In the genomic region with DNA sequence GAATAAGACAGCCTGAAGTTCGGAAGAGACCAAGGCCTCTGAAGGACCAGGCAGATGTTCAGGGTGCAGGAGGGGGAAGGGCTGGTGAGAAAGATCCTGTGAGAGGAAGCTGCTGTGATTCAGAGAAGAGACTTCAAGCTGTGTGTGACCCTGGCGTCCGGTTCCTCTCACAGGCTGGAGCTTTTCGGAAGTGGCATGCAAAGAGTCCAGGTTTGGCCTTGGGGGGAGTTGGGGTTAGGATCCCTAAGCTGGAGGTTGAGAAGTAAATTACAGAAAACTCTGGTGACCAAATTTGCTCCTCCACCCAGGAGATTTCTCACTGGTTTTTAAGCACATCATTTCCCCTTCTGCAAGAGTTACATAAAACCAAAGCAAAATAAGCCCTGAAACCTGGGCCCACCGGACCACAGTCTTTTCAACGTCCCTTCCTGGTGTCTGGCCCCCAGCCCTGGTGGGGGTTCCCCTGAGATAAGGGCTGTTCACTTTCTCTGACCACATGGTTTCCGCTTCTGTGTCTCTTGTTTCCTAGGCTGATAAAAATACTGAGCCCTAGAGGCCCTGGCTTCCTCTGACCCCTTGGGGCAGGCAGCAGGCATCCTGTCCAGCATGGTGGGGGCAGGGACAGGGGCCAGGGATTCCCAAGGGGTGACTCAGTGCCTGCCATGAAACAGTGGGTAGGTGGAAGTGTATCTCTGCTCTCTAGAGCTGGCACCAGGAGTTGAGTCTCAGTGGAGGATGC, we compare ENCODE assay signal across 8 cellular contexts. TPM values are rescaled to one million over a fixed set of nuclear protein-coding genes. Genes with fewer than 3 reads are reported as not detected.
DNase-seq lines count a peak whose midpoint lies in the region; ATAC-seq and TF ChIP-seq lines count a peak whose summit lies in the region.

No MANE protein-coding gene starts in this region.

- peak overlapping the region; percentile 36; the same call in 1 of the 2 replicates for H3K4me3 ChIP-seq in GM12864 (ENCODE audit: low read depth, low read length)

- peak; percentile 90 for DNase-seq in GM12864 (ENCODE audit: low read depth)
- DNase-seq in Kasumi-1 (lab: John Stamatoyannopoulos, UW) = peak; percentile 98
- DNase-seq in activated T-cell treated with anti-CD3 and anti-CD28 coated beads, Interleukin-2, amount 50 U/mL, for 1 hour = peak; percentile 34
- peak; percentile 95 for DNase-seq in glomerular endothelial cell (ENCODE audit: extremely low read depth, low read depth, low spot score)
- peak; percentile 61 for DNase-seq in putamen (ENCODE audit: low spot score)
- no peak for DNase-seq in NCI-H2029 treated with DMSO at 0.1 percent for 48 hours (lab: John Stamatoyannopoulos, UW)
- DNase-seq in middle frontal gyrus (ENCODE audit: extremely low spot score, low spot score) = no peak

- peak; percentile 67 for ATAC-seq in GM21786 (IDR thresholded peaks at IDR 0.05; ENCODE audit: unreplicated experiment)

- TF ChIP-seq CTCF in GM12864 (IDR thresholded peaks at IDR 0.05; ENCODE audit: low read depth, low read length, missing control alignments) = no peak

RNA-seq across cellular contexts. Expression of gene LTA, which starts 12.0 kb away (rescaled TPM):
- total RNA-seq in glomerular endothelial cell = 0.53 TPM in 1 of 2 replicates, not detected in the other

RNA-seq across cellular contexts. Expression of gene NFKBIL1, which starts 12.7 kb away (rescaled TPM):
- 20.6 and 27.7 TPM in 2 replicates for total RNA-seq in glomerular endothelial cell

RNA-seq across cellular contexts. Expression of gene ATP6V1G2, which starts 13.7 kb away (rescaled TPM):
- 0.18 and 1.2 TPM in 2 replicates for total RNA-seq in glomerular endothelial cell

RNA-seq across cellular contexts. Expression of gene TNF, which starts 15.2 kb away (rescaled TPM):
- total RNA-seq in glomerular endothelial cell = 0.88 and 4.4 TPM in 2 replicates

RNA-seq across cellular contexts. Expression of gene DDX39B, which starts 18.3 kb away (rescaled TPM):
- 230 and 249 TPM in 2 replicates for total RNA-seq in glomerular endothelial cell

Comparison
In these comparisons a context has a peak if more than half of its experiments do, and no peak if none do; other contexts are left out.
1. DNase-seq: peak in GM12864 (single experiment), Kasumi-1 (2 of 2), activated T-cell treated with anti-CD3 and anti-CD28 coated beads, Interleukin-2, amount 50 U/mL, for 1 hour (single experiment), glomerular endothelial cell (single experiment) and putamen (single experiment); none in NCI-H2029 treated with DMSO at 0.1 percent for 48 hours (single experiment) and middle frontal gyrus (single experiment).